28 cellular contexts compared by ENCODE assay signal in the genomic region with DNA sequence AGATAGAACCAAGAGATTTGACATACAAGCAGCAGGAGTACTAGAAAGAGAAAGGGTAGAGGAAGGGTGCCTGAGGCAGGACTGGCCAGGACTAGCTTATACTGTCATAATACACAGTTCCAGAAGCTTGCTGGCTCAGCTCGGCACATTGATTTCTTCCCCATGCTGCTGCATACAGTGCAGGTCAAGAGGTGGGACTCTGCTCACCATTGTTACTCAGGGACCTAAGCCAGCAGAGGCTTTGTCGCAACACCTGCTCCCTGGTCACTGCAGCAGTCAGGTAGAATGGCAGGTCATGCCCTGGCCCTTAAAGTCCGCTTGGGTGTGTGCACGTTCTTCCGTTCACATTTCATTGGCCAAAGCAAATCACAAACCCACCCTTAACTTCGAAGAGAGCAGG. TPM values are rescaled to one million over a fixed set of nuclear protein-coding genes. Genes with fewer than 3 reads are reported as not detected.
DNase-seq lines count a peak whose midpoint lies in the region; ATAC-seq and TF ChIP-seq lines count a peak whose summit lies in the region.
"Had no signal": no experiment of that assay in that cellular context is flagged by ENCODE, and none has a peak within 500 bp of the region (broad histone marks: within the 10 kb centered on the region; RNA-seq: fewer than 3 reads in every experiment).

No MANE protein-coding gene starts in this region.

- H3K9me3 Mint-ChIP-seq in activated T-helper 17 cell treated with anti-CD3 and anti-CD28 coated beads, Interleukin-2, amount 50 U/mL, for 72 hours, result no peaks in the 10 kb centered on the region
- H3K9me3 Mint-ChIP-seq in mesothelial cell of epicardium, result peaks cover 3% of the 10 kb centered on the region
- H3K9me3 Mint-ChIP-seq: activated CD4-positive, alpha-beta memory T cell treated with anti-CD3 and anti-CD28 coated beads, Interleukin-2, amount 10 ng/mL, durations not matched to agents 7 days and 5 days; activated T-helper 1 cell treated with anti-CD3 and anti-CD28 coated beads, Interleukin-12 subunit alpha, Interleukin-12 subunit beta, Interleukin-2, Interleukin-4 antibody, amounts not matched to agents 30 ng/mL and 10 ng/mL and 1 ng/mL, durations not matched to agents 14 hours and 24 hours and 36 hours; CD8-positive, alpha-beta T cell had no signal

- H3K4me1 ChIP-seq in thymus (ENCODE audit: control insufficient read depth, insufficient read depth, low read length), result peaks cover 77% of the 10 kb centered on the region
- H3K4me1 ChIP-seq: HAP-1 had no signal

- no peaks in the 10 kb centered on the region for H3K27me3 Mint-ChIP-seq in activated T-helper 17 cell treated with anti-CD3 and anti-CD28 coated beads, Interleukin-2, amount 50 U/mL, for 72 hours
- no peaks in the 10 kb centered on the region for H3K27me3 Mint-ChIP-seq in mesothelial cell of epicardium (ENCODE audit: low read depth)
- H3K27me3 Mint-ChIP-seq: activated CD4-positive, alpha-beta memory T cell treated with anti-CD3 and anti-CD28 coated beads, Interleukin-2, amount 10 ng/mL, durations not matched to agents 7 days and 5 days; activated naive CD4-positive, alpha-beta T cell treated with anti-CD3 and anti-CD28 coated beads, Interleukin-2, amount 50 U/mL, for 24 hours had no signal

- H3K36me3 Mint-ChIP-seq in activated T-helper 17 cell treated with anti-CD3 and anti-CD28 coated beads, Interleukin-2, amount 50 U/mL, for 72 hours (ENCODE audit: low read depth), result peaks cover 18% of the 10 kb centered on the region
- H3K36me3 Mint-ChIP-seq in mesothelial cell of epicardium, result peaks cover 3% of the 10 kb centered on the region
- H3K36me3 Mint-ChIP-seq: CD8-positive, alpha-beta T cell had no signal

- ATAC-seq in activated T-helper 17 cell treated with anti-CD3 and anti-CD28 coated beads, Interleukin-2, amount 50 U/mL, for 72 hours (replicated peaks), result no peak
- ATAC-seq in GM21515 (IDR thresholded peaks at IDR 0.05; ENCODE audit: unreplicated experiment), result no peak
- ATAC-seq: CD8-positive, alpha-beta T cell; heart right ventricle had no signal

- no peaks in the 10 kb centered on the region for H3K27me3 ChIP-seq in thymus (ENCODE audit: control insufficient read depth, insufficient read depth)
- H3K27me3 ChIP-seq: dorsolateral prefrontal cortex, heart right ventricle, ovary, tibial nerve had no signal

- H3K36me3 ChIP-seq in thymus (ENCODE audit: control insufficient read depth, insufficient read depth), result peaks cover 3% of the 10 kb centered on the region
- H3K36me3 ChIP-seq: HAP-1, ovary, tibial nerve had no signal

- H3K4me3 ChIP-seq in thymus (ENCODE audit: low read length), result no peak overlapping the region
- H3K4me3 ChIP-seq: dorsolateral prefrontal cortex, HAP-1, heart right ventricle, ovary, tibial nerve had no signal

- DNase-seq in activated effector memory CD4-positive, alpha-beta T cell treated with anti-CD3 and anti-CD28 coated beads, Interleukin-2, amount 50 U/mL, for 16 hours, result peak; percentile 42
- DNase-seq in activated effector memory CD4-positive, alpha-beta T cell treated with Interleukin-2 at 50 U/mL for 16 hours, result no peak
- DNase-seq in mucosa of gallbladder (ENCODE audit: low spot score) (peak; percentile 86), KBM-7 (no peak), mesothelial cell of epicardium (ENCODE audit: low spot score in 2 of 2, unreplicated experiment in 2 of 2) (no peak)
- DNase-seq: activated CD4-positive, alpha-beta memory T cell treated with anti-CD3 and anti-CD28 coated beads, Interleukin-2, amount 10 ng/mL, durations not matched to agents 7 days and 5 days; activated CD8-positive, alpha-beta memory T cell treated with anti-CD3 and anti-CD28 coated beads, Interleukin-2, amount 50 U/mL, for 4 hours; amygdala; CD8-positive, alpha-beta T cell; DMS 273 treated with DMSO at 0.1 percent for 48 hours; dorsolateral prefrontal cortex; heart right ventricle; IMR-90; NCI-H1048; NCI-H1930; NCI-H2171 treated with DMSO at 0.1 percent for 48 hours; nephron progenitor cell; ovary; retina; Right ventricle myocardium superior; stimulated activated CD4-positive, alpha-beta T cell treated with anti-CD3 and anti-CD28 coated beads, Interleukin-1b, Interleukin-23, amount 100 ng/mL, for 48 hours had no signal

- peaks cover 43% of the 10 kb centered on the region for H3K4me1 Mint-ChIP-seq in activated T-helper 17 cell treated with anti-CD3 and anti-CD28 coated beads, Interleukin-2, amount 50 U/mL, for 72 hours
- H3K4me1 Mint-ChIP-seq in mesothelial cell of epicardium, result peaks cover 39% of the 10 kb centered on the region

- no peaks in the 10 kb centered on the region for H3K9me3 ChIP-seq in thymus (ENCODE audit: control insufficient read depth)
- H3K9me3 ChIP-seq: HAP-1, heart right ventricle, ovary, tibial nerve had no signal

- WGBS in thymus, result 97% methylated on average over 6 of the region's 6 CpGs

- H3K27ac Mint-ChIP-seq in activated T-helper 17 cell treated with anti-CD3 and anti-CD28 coated beads, Interleukin-2, amount 50 U/mL, for 72 hours, result peak overlapping the region; percentile 11
- H3K27ac Mint-ChIP-seq in mesothelial cell of epicardium, result no peak overlapping the region
- H3K27ac Mint-ChIP-seq: activated CD4-positive, alpha-beta memory T cell treated with anti-CD3 and anti-CD28 coated beads, Interleukin-2, amount 10 ng/mL, durations not matched to agents 7 days and 5 days; activated naive CD4-positive, alpha-beta T cell treated with anti-CD3 and anti-CD28 coated beads, Interleukin-2, amount 50 U/mL, for 24 hours; activated T-helper 1 cell treated with anti-CD3 and anti-CD28 coated beads, Interleukin-12 subunit alpha, Interleukin-12 subunit beta, Interleukin-2, Interleukin-4 antibody, amounts not matched to agents 30 ng/mL and 10 ng/mL and 1 ng/mL, durations not matched to agents 14 hours and 24 hours and 36 hours; CD8-positive, alpha-beta T cell had no signal

- TF ChIP-seq CTCF in mesothelial cell of epicardium (IDR thresholded peaks at IDR 0.05; ENCODE audit: unreplicated experiment), result no peak

- no peak overlapping the region for H3K4me3 Mint-ChIP-seq in activated T-helper 17 cell treated with anti-CD3 and anti-CD28 coated beads, Interleukin-2, amount 50 U/mL, for 72 hours
- H3K4me3 Mint-ChIP-seq in mesothelial cell of epicardium, result no peak overlapping the region
- H3K4me3 Mint-ChIP-seq: activated CD4-positive, alpha-beta memory T cell treated with anti-CD3 and anti-CD28 coated beads, Interleukin-2, amount 10 ng/mL, durations not matched to agents 7 days and 5 days; activated naive CD4-positive, alpha-beta T cell treated with anti-CD3 and anti-CD28 coated beads, Interleukin-2, amount 50 U/mL, for 24 hours; activated T-helper 1 cell treated with anti-CD3 and anti-CD28 coated beads, Interleukin-12 subunit alpha, Interleukin-12 subunit beta, Interleukin-2, Interleukin-4 antibody, amounts not matched to agents 30 ng/mL and 10 ng/mL and 1 ng/mL, durations not matched to agents 14 hours and 24 hours and 36 hours; CD8-positive, alpha-beta T cell; nephron progenitor cell had no signal

- peak overlapping the region; percentile 55 for H3K27ac ChIP-seq in thymus (ENCODE audit: low read depth)
- H3K27ac ChIP-seq: dorsolateral prefrontal cortex, heart right ventricle, ovary, tibial nerve had no signal

- in situ Hi-C loops in KBM-7 (cut with MboI; ENCODE audit: low pct_unique_long_range_greater_than_20kb, low sequenced_read_pairs), result no loop called here

RNA-seq across cellular contexts. Expression of gene LDHD, which starts 32.8 kb away (rescaled TPM):
- under 1 TPM; 0.11 to 0.48 TPM for total RNA-seq in activated T-helper 17 cell treated with anti-CD3 and anti-CD28 coated beads, Interleukin-2, amount 50 U/mL, for 72 hours
- total RNA-seq in mucosa of gallbladder (14.5 TPM), mesothelial cell of epicardium (0.65 to 0.86 TPM (median 0.66 TPM) in 3 replicates)
- polyA plus RNA-seq in thymus, result 1.6 TPM
- total RNA-seq: CD8-positive, alpha-beta T cell had no signal

Comparison
In these comparisons a context has a peak if more than half of its experiments do, and no peak if none do; other contexts are left out.
1. DNase-seq: peak in activated effector memory CD4-positive, alpha-beta T cell treated with anti-CD3 and anti-CD28 coated beads, Interleukin-2, amount 50 U/mL, for 16 hours (single experiment) and mucosa of gallbladder (single experiment); none in activated effector memory CD4-positive, alpha-beta T cell treated with Interleukin-2 at 50 U/mL for 16 hours (single experiment), KBM-7 (single experiment) and mesothelial cell of epicardium (0 of 2).